8 cellular contexts compared by ENCODE assay signal in genomic region chr7:139618482-139619366, GRCh38.
DNase-seq lines count a peak whose midpoint lies in the region; ATAC-seq, FAIRE-seq and TF ChIP-seq lines count a peak whose summit lies in the region.

No MANE protein-coding gene starts in this region.

- H3K4me3 ChIP-seq in breast epithelium (no peak overlapping the region), liver (ENCODE audit: low read depth in 1 of 3, low read length in 3 of 3) (no peak overlapping the region), thoracic aorta (no peak overlapping the region)

- DNase-seq in Ammon's horn (ENCODE audit: low spot score) (peak; percentile 39), H54 (ENCODE audit: insufficient read length, low spot score) (peak; percentile 11), SK-MEL-5 (ENCODE audit: low read depth, low spot score) (peak; percentile 70), breast epithelium (ENCODE audit: low spot score in 2 of 2) (no peak), thoracic aorta (ENCODE audit: low spot score) (no peak)

- WGBS in liver: 87% methylated on average over 10 of the region's 10 CpGs

- no peaks in the 10 kb centered on the region for H3K27me3 ChIP-seq in breast epithelium
- H3K27me3 ChIP-seq in liver (ENCODE audit: control insufficient read depth in 4 of 4, insufficient read depth in 4 of 4, low read length in 3 of 4): no peaks in the 10 kb centered on the region
- H3K27me3 ChIP-seq in thoracic aorta (replicated peaks; ENCODE audit: insufficient read depth): no peaks in the 10 kb centered on the region

- H3K4me1 ChIP-seq in breast epithelium (no peaks in the 10 kb centered on the region), liver (ENCODE audit: control insufficient read depth in 4 of 4, insufficient read depth in 4 of 4, low read length in 3 of 4) (no peaks in the 10 kb centered on the region), thoracic aorta (ENCODE audit: control insufficient read depth in 1 of 2, low read depth in 2 of 2) (no peaks in the 10 kb centered on the region)

- intact Hi-C loops in breast epithelium (cut with DNase I; ENCODE audit: low total_unique reads): no loop called here

- peak; percentile 76 to 83 for TF ChIP-seq RAD21 in liver (IDR thresholded peaks at IDR 0.05)

- no peak for FAIRE-seq in H54 (lab: Jason Lieb, UNC)

- H3K9me3 ChIP-seq in breast epithelium (no peaks in the 10 kb centered on the region), liver (ENCODE audit: control insufficient read depth in 4 of 4, low read length in 3 of 4) (no peaks in the 10 kb centered on the region), thoracic aorta (no peaks in the 10 kb centered on the region)

- no peak overlapping the region for H3K9ac ChIP-seq in liver (ENCODE audit: low read depth in 1 of 2, low read length in 2 of 2)

- H3K27ac ChIP-seq in breast epithelium (no peak overlapping the region), liver (ENCODE audit: low read depth in 1 of 2, low read length in 2 of 2) (no peak overlapping the region), thoracic aorta (no peak overlapping the region)

- TF ChIP-seq POLR2A in H54 (IDR thresholded peaks at IDR 0.05; ENCODE audit: low read depth, low read length): no peak
- TF ChIP-seq POLR2A in breast epithelium (IDR thresholded peaks at IDR 0.05): no peak

- H3K36me3 ChIP-seq in breast epithelium: no peaks in the 10 kb centered on the region
- peaks cover 8 to 75% (median 52%) of the 10 kb centered on the region in 4 donors for H3K36me3 ChIP-seq in liver (ENCODE audit: control insufficient read depth in 4 of 4, insufficient read depth in 3 of 4, low read depth in 1 of 4, low read length in 3 of 4)
- H3K36me3 ChIP-seq in thoracic aorta: peaks cover 36% of the 10 kb centered on the region

- TF ChIP-seq CTCF in breast epithelium (IDR thresholded peaks at IDR 0.05) (peak in 2 of 3 donors; percentile 40 to 50), liver (IDR thresholded peaks at IDR 0.05; ENCODE audit: low read depth, low read length, missing input control) (peak; percentile 50), thoracic aorta (IDR thresholded peaks at IDR 0.05) (peak; percentile 39)

- no peak for ATAC-seq in thoracic aorta (ENCODE audit: insufficient number of reproducible peaks, low FRiP score, low read depth)
- no peak for ATAC-seq in HG03354 (IDR thresholded peaks at IDR 0.05; ENCODE audit: poor library complexity, severe bottlenecking, unreplicated experiment)
- no peak for ATAC-seq in HG02623 (IDR thresholded peaks at IDR 0.05; ENCODE audit: unreplicated experiment)

- in situ Hi-C loops in SK-MEL-5 (cut with HindIII; ENCODE audit: low pct_unique_long_range_greater_than_20kb, low sequenced_read_pairs): no loop called here

TF ChIP-seq in liver, 16 proteins besides CTCF, POLR2A, EP300 and RAD21:
- TF ChIP-seq EGR1 (IDR thresholded peaks at IDR 0.05; ENCODE audit: low read depth in 2 of 2) (no peak), YY1 (IDR thresholded peaks at IDR 0.05) (no peak), RXRA (IDR thresholded peaks at IDR 0.05) (no peak), MAX (IDR thresholded peaks at IDR 0.05) (no peak), TAF1 (conservative IDR thresholded peaks at IDR 0.05) (no peak), FOXA1 (IDR thresholded peaks at IDR 0.05) (no peak), SP1 (IDR thresholded peaks at IDR 0.05) (no peak), HNF4A (conservative IDR thresholded peaks at IDR 0.05) (no peak)
TF ChIP-seq in liver: peak in this region for 0.

Comparison
In these comparisons a context has a peak if more than half of its experiments do, and no peak if none do; other contexts are left out.
1. DNase-seq: peak in Ammon's horn (single experiment), H54 (single experiment) and SK-MEL-5 (single experiment); none in breast epithelium (0 of 2) and thoracic aorta (single experiment).
2. Peak in every context shown above with its lines, with median percentiles within 50 percentile points of each other: CTCF ChIP-seq.